Comparison of ENCODE assay signal across 28 cellular contexts in genomic region chr7:506921-507622, GRCh38. TPM values are rescaled to one million over a fixed set of nuclear protein-coding genes. Genes with fewer than 3 reads are reported as not detected.
A peak's percentile ranks its signal among the peaks of the same experiment; 100 is the strongest.
DNase-seq lines count a peak whose midpoint lies in the region; ATAC-seq, FAIRE-seq and TF ChIP-seq lines count a peak whose summit lies in the region.
"Had no signal": no experiment of that assay in that cellular context is flagged by ENCODE, and none has a peak within 500 bp of the region (broad histone marks: within the 10 kb centered on the region; RNA-seq: fewer than 3 reads in every experiment).

No MANE protein-coding gene starts in this region.

- CTCF ChIA-PET in Caco-2 (lab: Charles Lee), result no interaction called here

- H3K27ac ChIP-seq in body of pancreas, result peak overlapping the region in 3 of 4 donors; percentile 92 to 99 (median 94)
- H3K27ac ChIP-seq in left lung, result no peak overlapping the region
- H3K27ac ChIP-seq: BLaER1 treated with 17β-estradiol and CSF1 and Interleukin-3, amounts not matched to agents 10 nM and 100 nM had no signal

- H3K9me3 ChIP-seq in Caco-2 (no peaks in the 10 kb centered on the region), body of pancreas (no peaks in the 10 kb centered on the region), left lung (no peaks in the 10 kb centered on the region)
- H3K9me3 ChIP-seq: BLaER1 treated with 17β-estradiol and CSF1 and Interleukin-3, amounts not matched to agents 10 nM and 100 nM; MG63 had no signal

- H3K4me1 ChIP-seq in Caco-2 (peaks cover 43% of the 10 kb centered on the region), body of pancreas (peaks cover 55% of the 10 kb centered on the region), left lung (peaks cover 5 to 18% of the 10 kb centered on the region in 2 donors)

- BruUV-seq in Caco-2 (replicated peaks; lab: Mats Ljungman, UMichigan), result no TSS peak

- H3K27me3 Mint-ChIP-seq in Caco-2 (ENCODE audit: insufficient read depth, unreplicated experiment), result no peaks in the 10 kb centered on the region
- H3K27me3 Mint-ChIP-seq: activated B cell treated with CpG ODN at 0.5 μM for 24 hours; activated CD8-positive, alpha-beta memory T cell treated with anti-CD3 and anti-CD28 coated beads, Interleukin-2, amount 10 ng/mL, durations not matched to agents 7 days and 5 days had no signal

- peak overlapping the region; percentile 100 for H3K27ac Mint-ChIP-seq in Caco-2 (ENCODE audit: unreplicated experiment)
- H3K27ac Mint-ChIP-seq: activated B cell treated with CpG ODN at 0.5 μM for 24 hours; activated CD8-positive, alpha-beta memory T cell treated with anti-CD3 and anti-CD28 coated beads, Interleukin-2, amount 10 ng/mL, durations not matched to agents 7 days and 5 days; activated naive CD4-positive, alpha-beta T cell treated with anti-CD3 and anti-CD28 coated beads, Interleukin-2, amount 10 ng/mL, durations not matched to agents 7 days and 5 days; activated T-cell treated with anti-CD3 and anti-CD28 coated beads, Interleukin-2, amount 50 U/mL, for 72 hours; T-cell had no signal

- H3K36me3 ChIP-seq in Caco-2 (ENCODE audit: control insufficient read depth, insufficient read depth, low read length) (no peaks in the 10 kb centered on the region; the same call in 1 of the 2 replicates), body of pancreas (replicated peaks in 1 of 2; ENCODE audit: insufficient read depth in 1 of 2, low read depth in 2 of 2) (peaks cover 0 to 11% of the 10 kb centered on the region in 2 donors), left lung (peaks cover 0 to 31% of the 10 kb centered on the region in 2 donors)
- H3K36me3 ChIP-seq: MG63 had no signal

- POLR2A ChIA-PET in Caco-2 (lab: Charles Lee), result no interaction called here

- no peak overlapping the region for H3K4me3 Mint-ChIP-seq in Caco-2 (ENCODE audit: unreplicated experiment)
- H3K4me3 Mint-ChIP-seq: activated B cell treated with CpG ODN at 0.5 μM for 24 hours; activated CD8-positive, alpha-beta memory T cell treated with anti-CD3 and anti-CD28 coated beads, Interleukin-2, amount 10 ng/mL, durations not matched to agents 7 days and 5 days; activated naive CD4-positive, alpha-beta T cell treated with anti-CD3 and anti-CD28 coated beads, Interleukin-2, amount 10 ng/mL, durations not matched to agents 7 days and 5 days; activated T-cell treated with anti-CD3 and anti-CD28 coated beads, Interleukin-2, amount 50 U/mL, for 72 hours; central memory CD8-positive, alpha-beta T cell; T-cell had no signal

- no peak for DNase-seq in Caco-2
- DNase-seq in body of pancreas, result peak; percentile 1 to 12 (median 10)
- DNase-seq in left lung, result peak; percentile 24 to 58
- DNase-seq in sciatic nerve (ENCODE audit: low spot score), result peak; percentile 45
- DNase-seq in HTR-8/SVneo (ENCODE audit: insufficient read length, low spot score), result no peak
- no peak for DNase-seq in NCI-H1436 treated with DMSO at 0.1 percent for 48 hours (lab: John Stamatoyannopoulos, UW)
- DNase-seq: activated B cell treated with CpG ODN at 0.5 μM for 24 hours; activated CD4-positive, alpha-beta T cell treated with anti-CD3 and anti-CD28 coated beads, Interleukin-2, amount 50 U/mL, for 1 hour; activated CD8-positive, alpha-beta memory T cell treated with anti-CD3 and anti-CD28 coated beads, Interleukin-2, amount 10 ng/mL, durations not matched to agents 7 days and 5 days; activated naive CD4-positive, alpha-beta T cell treated with anti-CD3 and anti-CD28 coated beads, Interleukin-2, amount 10 ng/mL, durations not matched to agents 7 days and 5 days; activated T-cell treated with anti-CD3 and anti-CD28 coated beads, Interleukin-2, amount 50 U/mL, for 72 hours; DMS79; GDM1; H7; KBM-7; mesenchymal stem cell; MG63; NCI-H2081; NCI-H2227 treated with DMSO at 0.1 percent for 48 hours; NCI-H69; T-cell had no signal

- 92 to 93% methylated on average over 12 to 14 of the region's 15 CpGs for WGBS in body of pancreas, 2 donors

- TF ChIP-seq POLR2A in body of pancreas (IDR thresholded peaks at IDR 0.05), result no peak

- FAIRE-seq in HTR-8/SVneo (lab: Jason Lieb, UNC), result no peak
- FAIRE-seq: astrocyte, keratinocyte had no signal

- no peak for ATAC-seq in body of pancreas
- ATAC-seq in left lung, result no peak
- no peak for ATAC-seq in sciatic nerve
- no peak for ATAC-seq in HG02840 (IDR thresholded peaks at IDR 0.05; ENCODE audit: low FRiP score, unreplicated experiment)
- ATAC-seq in HG03571 (IDR thresholded peaks at IDR 0.05; ENCODE audit: unreplicated experiment), result no peak
- ATAC-seq: activated CD8-positive, alpha-beta memory T cell treated with anti-CD3 and anti-CD28 coated beads, Interleukin-2, amount 10 ng/mL, durations not matched to agents 7 days and 5 days; activated T-cell treated with anti-CD3 and anti-CD28 coated beads, Interleukin-2, amount 50 U/mL, for 72 hours; Panc1; T-cell had no signal

- intact Hi-C loops in Caco-2 (cut with micrococcal nuclease; ENCODE audit: unreplicated experiment) (no loop called here), body of pancreas (cut with DNase I) (no loop called here), left lung (cut with DNase I) (no loop called here), sciatic nerve (cut with DNase I) (loop anchor here (10.0 kb wide), 1 partner anchor 1848 kb away; the partner anchor contains the start of gene EIF3B)

- no peaks in the 10 kb centered on the region for H3K27me3 ChIP-seq in Caco-2 (replicated peaks; ENCODE audit: control insufficient read depth, insufficient read depth, low read length)
- no peaks in the 10 kb centered on the region for H3K27me3 ChIP-seq in body of pancreas
- H3K27me3 ChIP-seq in left lung, result no peaks in the 10 kb centered on the region
- H3K27me3 ChIP-seq: MG63 had no signal

- H3K4me1 Mint-ChIP-seq in Caco-2 (ENCODE audit: low read depth, unreplicated experiment), result peaks cover 27% of the 10 kb centered on the region
- H3K4me1 Mint-ChIP-seq: activated B cell treated with CpG ODN at 0.5 μM for 24 hours; activated CD8-positive, alpha-beta memory T cell treated with anti-CD3 and anti-CD28 coated beads, Interleukin-2, amount 10 ng/mL, durations not matched to agents 7 days and 5 days; activated naive CD4-positive, alpha-beta T cell treated with anti-CD3 and anti-CD28 coated beads, Interleukin-2, amount 10 ng/mL, durations not matched to agents 7 days and 5 days; central memory CD8-positive, alpha-beta T cell; T-cell had no signal

- peaks cover 85% of the 10 kb centered on the region for H3K36me3 Mint-ChIP-seq in Caco-2 (ENCODE audit: insufficient read depth, unreplicated experiment)
- H3K36me3 Mint-ChIP-seq: activated CD8-positive, alpha-beta memory T cell treated with anti-CD3 and anti-CD28 coated beads, Interleukin-2, amount 10 ng/mL, durations not matched to agents 7 days and 5 days; activated naive CD4-positive, alpha-beta T cell treated with anti-CD3 and anti-CD28 coated beads, Interleukin-2, amount 10 ng/mL, durations not matched to agents 7 days and 5 days; T-cell had no signal

- no peak for TF ChIP-seq CTCF in Caco-2 (IDR thresholded peaks at IDR 0.05; ENCODE audit: insufficient read depth in 1 of 2, low read depth in 1 of 2, low read length in 1 of 2, severe bottlenecking in 1 of 2, unreplicated experiment in 1 of 2)
- no peak for TF ChIP-seq CTCF in body of pancreas (IDR thresholded peaks at IDR 0.05)
- no peak for TF ChIP-seq CTCF in left lung (IDR thresholded peaks at IDR 0.05)

- H3K9me3 Mint-ChIP-seq in Caco-2 (ENCODE audit: unreplicated experiment), result no peaks in the 10 kb centered on the region
- H3K9me3 Mint-ChIP-seq: activated B cell treated with CpG ODN at 0.5 μM for 24 hours; activated naive CD4-positive, alpha-beta T cell treated with anti-CD3 and anti-CD28 coated beads, Interleukin-2, amount 10 ng/mL, durations not matched to agents 7 days and 5 days; activated T-cell treated with anti-CD3 and anti-CD28 coated beads, Interleukin-2, amount 50 U/mL, for 72 hours; central memory CD8-positive, alpha-beta T cell; T-cell had no signal

- H3K4me3 ChIP-seq in Caco-2 (ENCODE audit: low read depth, low read length) (no peak overlapping the region), body of pancreas (no peak overlapping the region), left lung (no peak overlapping the region)
- H3K4me3 ChIP-seq: BLaER1 treated with 17β-estradiol and CSF1 and Interleukin-3, amounts not matched to agents 10 nM and 100 nM; MG63 had no signal

RNA-seq across cellular contexts. Expression of gene PDGFA, which starts 12.6 kb away (rescaled TPM):
- total RNA-seq in Caco-2 (2022) (76.8 and 78.5 TPM in 2 replicates), body of pancreas (10 to 100 TPM; 58.6 to 59.3 TPM), left lung (10 to 100 TPM; 29.1 to 69.4 TPM), sciatic nerve (36.5 TPM)

Comparison
In these comparisons a context has a peak if more than half of its experiments do, and no peak if none do; other contexts are left out.
1. DNase-seq: peak in body of pancreas (4 of 4), left lung (2 of 2) and sciatic nerve (single experiment); none in Caco-2 (0 of 2), HTR-8/SVneo (single experiment) and NCI-H1436 treated with DMSO at 0.1 percent for 48 hours (single experiment).
2. H3K27ac ChIP-seq: peak in body of pancreas (3 of 4); none in left lung (0 of 2).